ENCODE assay signal across 1 cellular context in the genomic region with DNA sequence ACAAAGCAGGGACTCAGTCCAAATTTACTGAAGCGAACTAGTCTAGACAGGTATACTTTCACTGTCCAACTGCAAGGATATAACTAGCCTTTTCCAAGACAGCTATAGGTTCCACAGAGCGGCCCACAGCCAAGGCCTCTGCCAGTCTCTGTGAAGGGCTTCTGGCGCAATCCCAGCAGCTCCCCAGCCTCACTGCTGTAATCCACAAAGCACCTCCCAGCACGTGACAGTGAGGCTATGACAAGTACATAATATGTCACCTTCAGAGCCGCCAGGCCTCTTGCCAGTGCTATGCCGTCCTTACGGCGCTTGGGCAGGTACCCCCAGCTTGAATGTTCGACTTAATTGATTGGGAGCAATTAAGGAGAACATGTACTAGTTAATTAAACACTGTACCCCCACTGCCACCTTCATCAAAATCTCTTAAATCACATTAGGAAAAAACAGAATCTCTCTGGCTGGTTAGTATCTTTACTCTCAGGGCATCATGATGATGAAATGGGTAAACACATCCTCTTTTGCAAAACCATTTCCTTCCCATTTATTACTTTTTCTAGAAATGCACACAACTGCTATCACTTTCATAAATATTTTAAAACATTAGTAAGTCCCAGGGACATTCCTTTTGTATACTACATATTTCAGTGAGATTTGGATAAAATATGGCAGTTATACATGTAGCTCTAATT.
TF ChIP-seq lines count a peak whose summit lies in the region.

No MANE protein-coding gene starts in this region.

TF ChIP-seq in GM23338, 12 proteins besides CTCF, POLR2A, EP300 and RAD21 (continued from another document):
- TF ChIP-seq, protein P1, sequence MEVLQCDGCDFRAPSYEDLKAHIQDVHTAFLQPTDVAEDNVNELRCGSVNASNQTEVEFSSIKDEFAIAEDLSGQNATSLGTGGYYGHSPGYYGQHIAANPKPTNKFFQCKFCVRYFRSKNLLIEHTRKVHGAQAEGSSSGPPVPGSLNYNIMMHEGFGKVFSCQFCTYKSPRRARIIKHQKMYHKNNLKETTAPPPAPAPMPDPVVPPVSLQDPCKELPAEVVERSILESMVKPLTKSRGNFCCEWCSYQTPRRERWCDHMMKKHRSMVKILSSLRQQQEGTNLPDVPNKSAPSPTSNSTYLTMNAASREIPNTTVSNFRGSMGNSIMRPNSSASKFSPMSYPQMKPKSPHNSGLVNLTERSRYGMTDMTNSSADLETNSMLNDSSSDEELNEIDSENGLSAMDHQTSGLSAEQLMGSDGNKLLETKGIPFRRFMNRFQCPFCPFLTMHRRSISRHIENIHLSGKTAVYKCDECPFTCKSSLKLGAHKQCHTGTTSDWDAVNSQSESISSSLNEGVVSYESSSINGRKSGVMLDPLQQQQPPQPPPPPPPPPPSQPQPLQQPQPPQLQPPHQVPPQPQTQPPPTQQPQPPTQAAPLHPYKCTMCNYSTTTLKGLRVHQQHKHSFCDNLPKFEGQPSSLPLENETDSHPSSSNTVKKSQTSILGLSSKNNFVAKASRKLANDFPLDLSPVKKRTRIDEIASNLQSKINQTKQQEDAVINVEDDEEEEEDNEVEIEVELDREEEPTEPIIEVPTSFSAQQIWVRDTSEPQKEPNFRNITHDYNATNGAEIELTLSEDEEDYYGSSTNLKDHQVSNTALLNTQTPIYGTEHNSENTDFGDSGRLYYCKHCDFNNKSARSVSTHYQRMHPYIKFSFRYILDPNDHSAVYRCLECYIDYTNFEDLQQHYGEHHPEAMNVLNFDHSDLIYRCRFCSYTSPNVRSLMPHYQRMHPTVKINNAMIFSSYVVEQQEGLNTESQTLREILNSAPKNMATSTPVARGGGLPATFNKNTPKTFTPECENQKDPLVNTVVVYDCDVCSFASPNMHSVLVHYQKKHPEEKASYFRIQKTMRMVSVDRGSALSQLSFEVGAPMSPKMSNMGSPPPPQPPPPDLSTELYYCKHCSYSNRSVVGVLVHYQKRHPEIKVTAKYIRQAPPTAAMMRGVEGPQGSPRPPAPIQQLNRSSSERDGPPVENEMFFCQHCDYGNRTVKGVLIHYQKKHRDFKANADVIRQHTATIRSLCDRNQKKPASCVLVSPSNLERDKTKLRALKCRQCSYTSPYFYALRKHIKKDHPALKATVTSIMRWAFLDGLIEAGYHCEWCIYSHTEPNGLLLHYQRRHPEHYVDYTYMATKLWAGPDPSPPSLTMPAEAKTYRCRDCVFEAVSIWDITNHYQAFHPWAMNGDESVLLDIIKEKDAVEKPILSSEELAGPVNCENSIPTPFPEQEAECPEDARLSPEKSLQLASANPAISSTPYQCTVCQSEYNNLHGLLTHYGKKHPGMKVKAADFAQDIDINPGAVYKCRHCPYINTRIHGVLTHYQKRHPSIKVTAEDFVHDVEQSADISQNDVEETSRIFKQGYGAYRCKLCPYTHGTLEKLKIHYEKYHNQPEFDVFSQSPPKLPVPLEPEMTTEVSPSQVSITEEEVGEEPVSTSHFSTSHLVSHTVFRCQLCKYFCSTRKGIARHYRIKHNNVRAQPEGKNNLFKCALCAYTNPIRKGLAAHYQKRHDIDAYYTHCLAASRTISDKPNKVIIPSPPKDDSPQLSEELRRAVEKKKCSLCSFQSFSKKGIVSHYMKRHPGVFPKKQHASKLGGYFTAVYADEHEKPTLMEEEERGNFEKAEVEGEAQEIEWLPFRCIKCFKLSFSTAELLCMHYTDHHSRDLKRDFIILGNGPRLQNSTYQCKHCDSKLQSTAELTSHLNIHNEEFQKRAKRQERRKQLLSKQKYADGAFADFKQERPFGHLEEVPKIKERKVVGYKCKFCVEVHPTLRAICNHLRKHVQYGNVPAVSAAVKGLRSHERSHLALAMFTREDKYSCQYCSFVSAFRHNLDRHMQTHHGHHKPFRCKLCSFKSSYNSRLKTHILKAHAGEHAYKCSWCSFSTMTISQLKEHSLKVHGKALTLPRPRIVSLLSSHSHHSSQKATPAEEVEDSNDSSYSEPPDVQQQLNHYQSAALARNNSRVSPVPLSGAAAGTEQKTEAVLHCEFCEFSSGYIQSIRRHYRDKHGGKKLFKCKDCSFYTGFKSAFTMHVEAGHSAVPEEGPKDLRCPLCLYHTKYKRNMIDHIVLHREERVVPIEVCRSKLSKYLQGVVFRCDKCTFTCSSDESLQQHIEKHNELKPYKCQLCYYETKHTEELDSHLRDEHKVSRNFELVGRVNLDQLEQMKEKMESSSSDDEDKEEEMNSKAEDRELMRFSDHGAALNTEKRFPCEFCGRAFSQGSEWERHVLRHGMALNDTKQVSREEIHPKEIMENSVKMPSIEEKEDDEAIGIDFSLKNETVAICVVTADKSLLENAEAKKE (CRISPR knock-in tag; IDR thresholded peaks at IDR 0.05) = no peak
- TF ChIP-seq REST (IDR thresholded peaks at IDR 0.05; ENCODE audit: unreplicated experiment) (no peak), ZNF114 (CRISPR knock-in tag; IDR thresholded peaks at IDR 0.05) (no peak), EZH2phosphoT487 (IDR thresholded peaks at IDR 0.05; ENCODE audit: unreplicated experiment) (no peak), EZH2 (IDR thresholded peaks at IDR 0.05; ENCODE audit: low read depth, unreplicated experiment) (no peak)
- TF ChIP-seq, protein P2, sequence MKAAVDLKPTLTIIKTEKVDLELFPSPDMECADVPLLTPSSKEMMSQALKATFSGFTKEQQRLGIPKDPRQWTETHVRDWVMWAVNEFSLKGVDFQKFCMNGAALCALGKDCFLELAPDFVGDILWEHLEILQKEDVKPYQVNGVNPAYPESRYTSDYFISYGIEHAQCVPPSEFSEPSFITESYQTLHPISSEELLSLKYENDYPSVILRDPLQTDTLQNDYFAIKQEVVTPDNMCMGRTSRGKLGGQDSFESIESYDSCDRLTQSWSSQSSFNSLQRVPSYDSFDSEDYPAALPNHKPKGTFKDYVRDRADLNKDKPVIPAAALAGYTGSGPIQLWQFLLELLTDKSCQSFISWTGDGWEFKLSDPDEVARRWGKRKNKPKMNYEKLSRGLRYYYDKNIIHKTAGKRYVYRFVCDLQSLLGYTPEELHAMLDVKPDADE (IDR thresholded peaks at IDR 0.05) = no peak
